8 cellular contexts compared by ENCODE assay signal in genomic region chr17:35046740-35047283, GRCh38. TPM values are rescaled to one million over a fixed set of nuclear protein-coding genes. Genes with fewer than 3 reads are reported as not detected.
DNase-seq lines count a peak whose midpoint lies in the region; FAIRE-seq and TF ChIP-seq lines count a peak whose summit lies in the region.

No MANE protein-coding gene starts in this region.

- H3K4me1 Mint-ChIP-seq in Calu3 (ENCODE audit: low read depth, unreplicated experiment) (peaks cover 49% of the 10 kb centered on the region), HFFc6 (ENCODE audit: low read depth) (peaks cover 19% of the 10 kb centered on the region), osteocyte (ENCODE audit: unreplicated experiment) (peaks cover 11% of the 10 kb centered on the region)
- peaks cover 50% of the 10 kb centered on the region for H3K4me1 Mint-ChIP-seq in T-helper 1 cell treated with Interleukin-12 subunit alpha and Interleukin-12 subunit beta and Interleukin-4 antibody, amounts not matched to agents 30 μg/mL and 1 μg/mL, for 36 hours (ENCODE audit: low read depth)

- no peaks in the 10 kb centered on the region for H3K27me3 Mint-ChIP-seq in Calu3 (ENCODE audit: unreplicated experiment)
- H3K27me3 Mint-ChIP-seq in HFFc6 (ENCODE audit: insufficient read depth): no peaks in the 10 kb centered on the region
- H3K27me3 Mint-ChIP-seq in T-helper 1 cell treated with Interleukin-12 subunit alpha and Interleukin-12 subunit beta and Interleukin-4 antibody, amounts not matched to agents 30 μg/mL and 1 μg/mL, for 36 hours (ENCODE audit: low read depth): no peaks in the 10 kb centered on the region
- H3K27me3 Mint-ChIP-seq in osteocyte (ENCODE audit: unreplicated experiment): no peaks in the 10 kb centered on the region

- peak; percentile 43 for DNase-seq in Calu3
- no peak for DNase-seq in HFFc6
- peak; percentile 69 for DNase-seq in bronchial epithelial cell (ENCODE audit: low read depth)
- peak; percentile 73 for DNase-seq in pons (ENCODE audit: low spot score)
- DNase-seq in ureter (ENCODE audit: low spot score): no peak
- no peak for DNase-seq in islet precursor cell
- DNase-seq in osteocyte (ENCODE audit: extremely low spot score, unreplicated experiment): no peak

- CTCF ChIA-PET in Calu3 (lab: Charles Lee): interaction anchor here (1.3 kb wide), 1 partner anchor 17 kb away, joined by 4 read pairs; the partner anchor contains the start of gene RFFL

- H3K36me3 Mint-ChIP-seq in Calu3 (ENCODE audit: insufficient read depth, unreplicated experiment): peaks cover 18% of the 10 kb centered on the region
- no peaks in the 10 kb centered on the region for H3K36me3 Mint-ChIP-seq in HFFc6 (ENCODE audit: low read depth)
- peaks cover 18% of the 10 kb centered on the region for H3K36me3 Mint-ChIP-seq in T-helper 1 cell treated with Interleukin-12 subunit alpha and Interleukin-12 subunit beta and Interleukin-4 antibody, amounts not matched to agents 30 μg/mL and 1 μg/mL, for 36 hours (ENCODE audit: low read depth)
- no peaks in the 10 kb centered on the region for H3K36me3 Mint-ChIP-seq in osteocyte (ENCODE audit: unreplicated experiment)

- FAIRE-seq in bronchial epithelial cell (lab: Jason Lieb, UNC): no peak

- no peak overlapping the region for H3K4me3 ChIP-seq in bronchial epithelial cell (ENCODE audit: low read depth, low read length)

- TF ChIP-seq CTCF in Calu3 (IDR thresholded peaks at IDR 0.05; ENCODE audit: unreplicated experiment) (no peak), HFFc6 (IDR thresholded peaks at IDR 0.05) (no peak), bronchial epithelial cell (IDR thresholded peaks at IDR 0.05; ENCODE audit: insufficient read depth, low read length, severe bottlenecking) (no peak), osteocyte (IDR thresholded peaks at IDR 0.05) (no peak)

- no peaks in the 10 kb centered on the region for H3K36me3 ChIP-seq in bronchial epithelial cell (ENCODE audit: control insufficient read depth, insufficient read depth, low read length)

- H3K4me3 Mint-ChIP-seq in Calu3 (ENCODE audit: low read depth, unreplicated experiment) (peak overlapping the region; percentile 61), HFFc6 (no peak overlapping the region), osteocyte (ENCODE audit: unreplicated experiment) (no peak overlapping the region)
- H3K4me3 Mint-ChIP-seq in T-helper 1 cell treated with Interleukin-12 subunit alpha and Interleukin-12 subunit beta and Interleukin-4 antibody, amounts not matched to agents 30 μg/mL and 1 μg/mL, for 36 hours: peak overlapping the region; percentile 80

- BruUV-seq in Calu3 (replicated peaks; lab: Mats Ljungman, UMichigan): no TSS peak

- H3K9me3 Mint-ChIP-seq in Calu3 (ENCODE audit: low read depth, unreplicated experiment): no peaks in the 10 kb centered on the region
- no peaks in the 10 kb centered on the region for H3K9me3 Mint-ChIP-seq in HFFc6
- no peaks in the 10 kb centered on the region for H3K9me3 Mint-ChIP-seq in T-helper 1 cell treated with Interleukin-12 subunit alpha and Interleukin-12 subunit beta and Interleukin-4 antibody, amounts not matched to agents 30 μg/mL and 1 μg/mL, for 36 hours
- no peaks in the 10 kb centered on the region for H3K9me3 Mint-ChIP-seq in osteocyte (ENCODE audit: unreplicated experiment)

- no peaks in the 10 kb centered on the region for H3K27me3 ChIP-seq in bronchial epithelial cell (ENCODE audit: control insufficient read depth, insufficient read depth, low read length)

- intact Hi-C loops in Calu3 (cut with micrococcal nuclease; ENCODE audit: unreplicated experiment): loop anchor here (2.0 kb wide), 1 partner anchor 40 kb away; no protein-coding TSS in a partner anchor

- H3K27ac Mint-ChIP-seq in Calu3 (ENCODE audit: unreplicated experiment): peak overlapping the region; percentile 92
- H3K27ac Mint-ChIP-seq in HFFc6: 0 out of 2 replicates have a peak overlapping the region, but pooled peaks have one; percentile 4
- H3K27ac Mint-ChIP-seq in T-helper 1 cell treated with Interleukin-12 subunit alpha and Interleukin-12 subunit beta and Interleukin-4 antibody, amounts not matched to agents 30 μg/mL and 1 μg/mL, for 36 hours: peak overlapping the region; percentile 96
- no peak overlapping the region for H3K27ac Mint-ChIP-seq in osteocyte (ENCODE audit: unreplicated experiment)

RNA-seq across cellular contexts. Expression of gene RFFL, which starts 16.7 kb away (rescaled TPM):
- 29.2 and 35.8 TPM in 2 replicates for total RNA-seq in Calu3 (2022)
- total RNA-seq in HFFc6 (2021; fragmentation: NEBNext Ultra II Directional; extraction: Animal tissue kit (Norgen Biotek cat#: 25700)): 10 to 100 TPM; 12.0 to 18.5 (median 13.6) TPM
- total RNA-seq in bronchial epithelial cell: 8.4 and 20.1 TPM in 2 replicates
- 40.1 TPM for total RNA-seq in ureter
- total RNA-seq in osteocyte: 19.3 and 22.9 TPM in 2 replicates

Comparison
In these comparisons a context has a peak if more than half of its experiments do, and no peak if none do; other contexts are left out.
1. DNase-seq: peak in Calu3 (single experiment), bronchial epithelial cell (single experiment) and pons (single experiment); none in HFFc6 (single experiment), ureter (single experiment), islet precursor cell (single experiment) and osteocyte (single experiment).
2. H3K4me3 Mint-ChIP-seq: peak in Calu3 (single experiment) and T-helper 1 cell treated with Interleukin-12 subunit alpha and Interleukin-12 subunit beta and Interleukin-4 antibody, amounts not matched to agents 30 μg/mL and 1 μg/mL, for 36 hours (single experiment); none in HFFc6 (single experiment) and osteocyte (single experiment).